In the genomic region with DNA sequence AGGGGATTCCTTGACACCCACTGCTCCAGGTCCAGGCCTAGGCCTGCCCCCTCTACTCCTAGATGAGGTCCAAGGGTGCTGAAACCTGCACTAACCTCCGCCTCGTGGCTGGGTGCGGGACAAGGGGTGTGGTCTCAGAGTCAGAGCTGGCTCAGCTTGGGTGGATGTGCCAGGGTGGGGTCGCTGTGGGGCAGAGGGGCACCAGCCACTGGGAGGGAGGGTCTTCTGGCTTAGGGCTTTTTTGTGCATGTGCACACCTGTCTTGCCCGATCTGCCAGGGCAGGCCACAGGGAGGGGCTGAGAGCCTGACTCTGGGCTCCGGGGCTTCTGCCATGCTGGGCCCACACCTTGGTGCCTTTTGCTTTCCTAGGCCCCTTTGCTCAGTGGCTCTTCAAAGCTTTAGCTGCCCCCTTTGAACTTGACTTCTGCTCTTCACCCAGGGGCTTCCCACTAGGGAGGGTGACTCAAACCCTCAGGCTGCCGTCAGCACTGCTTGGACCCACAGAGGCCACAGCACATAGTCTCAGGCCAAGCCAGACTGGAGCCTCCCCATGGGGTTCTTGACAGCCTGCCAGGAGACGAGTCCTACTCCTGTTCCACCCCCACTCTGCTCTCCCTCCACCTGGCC, we compare ENCODE assay signal across 1 cellular context.
TF ChIP-seq lines count a peak whose summit lies in the region.

No MANE protein-coding gene starts in this region.

TF ChIP-seq in WTC11, 78 proteins besides CTCF, POLR2A, EP300 and RAD21 (continued from another document):
- TF ChIP-seq IRF2 (CRISPR knock-in tag; IDR thresholded peaks at IDR 0.05; ENCODE audit: borderline replicate concordance, low read depth) (no peak), ZNF263 (CRISPR knock-in tag; IDR thresholded peaks at IDR 0.05; ENCODE audit: low read depth) (no peak), TP53 (CRISPR knock-in tag; IDR thresholded peaks at IDR 0.05) (no peak), PRRX2 (CRISPR knock-in tag; IDR thresholded peaks at IDR 0.05) (no peak), CREM (CRISPR knock-in tag; IDR thresholded peaks at IDR 0.05) (no peak), FOXP1 (CRISPR knock-in tag; IDR thresholded peaks at IDR 0.05; ENCODE audit: borderline replicate concordance) (no peak), ZNF671 (CRISPR knock-in tag; IDR thresholded peaks at IDR 0.05) (no peak)
- TF ChIP-seq, protein P1, sequence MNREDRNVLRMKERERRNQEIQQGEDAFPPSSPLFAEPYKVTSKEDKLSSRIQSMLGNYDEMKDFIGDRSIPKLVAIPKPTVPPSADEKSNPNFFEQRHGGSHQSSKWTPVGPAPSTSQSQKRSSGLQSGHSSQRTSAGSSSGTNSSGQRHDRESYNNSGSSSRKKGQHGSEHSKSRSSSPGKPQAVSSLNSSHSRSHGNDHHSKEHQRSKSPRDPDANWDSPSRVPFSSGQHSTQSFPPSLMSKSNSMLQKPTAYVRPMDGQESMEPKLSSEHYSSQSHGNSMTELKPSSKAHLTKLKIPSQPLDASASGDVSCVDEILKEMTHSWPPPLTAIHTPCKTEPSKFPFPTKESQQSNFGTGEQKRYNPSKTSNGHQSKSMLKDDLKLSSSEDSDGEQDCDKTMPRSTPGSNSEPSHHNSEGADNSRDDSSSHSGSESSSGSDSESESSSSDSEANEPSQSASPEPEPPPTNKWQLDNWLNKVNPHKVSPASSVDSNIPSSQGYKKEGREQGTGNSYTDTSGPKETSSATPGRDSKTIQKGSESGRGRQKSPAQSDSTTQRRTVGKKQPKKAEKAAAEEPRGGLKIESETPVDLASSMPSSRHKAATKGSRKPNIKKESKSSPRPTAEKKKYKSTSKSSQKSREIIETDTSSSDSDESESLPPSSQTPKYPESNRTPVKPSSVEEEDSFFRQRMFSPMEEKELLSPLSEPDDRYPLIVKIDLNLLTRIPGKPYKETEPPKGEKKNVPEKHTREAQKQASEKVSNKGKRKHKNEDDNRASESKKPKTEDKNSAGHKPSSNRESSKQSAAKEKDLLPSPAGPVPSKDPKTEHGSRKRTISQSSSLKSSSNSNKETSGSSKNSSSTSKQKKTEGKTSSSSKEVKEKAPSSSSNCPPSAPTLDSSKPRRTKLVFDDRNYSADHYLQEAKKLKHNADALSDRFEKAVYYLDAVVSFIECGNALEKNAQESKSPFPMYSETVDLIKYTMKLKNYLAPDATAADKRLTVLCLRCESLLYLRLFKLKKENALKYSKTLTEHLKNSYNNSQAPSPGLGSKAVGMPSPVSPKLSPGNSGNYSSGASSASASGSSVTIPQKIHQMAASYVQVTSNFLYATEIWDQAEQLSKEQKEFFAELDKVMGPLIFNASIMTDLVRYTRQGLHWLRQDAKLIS (CRISPR knock-in tag; IDR thresholded peaks at IDR 0.05; ENCODE audit: borderline replicate concordance), result no peak
- TF ChIP-seq, protein P2, sequence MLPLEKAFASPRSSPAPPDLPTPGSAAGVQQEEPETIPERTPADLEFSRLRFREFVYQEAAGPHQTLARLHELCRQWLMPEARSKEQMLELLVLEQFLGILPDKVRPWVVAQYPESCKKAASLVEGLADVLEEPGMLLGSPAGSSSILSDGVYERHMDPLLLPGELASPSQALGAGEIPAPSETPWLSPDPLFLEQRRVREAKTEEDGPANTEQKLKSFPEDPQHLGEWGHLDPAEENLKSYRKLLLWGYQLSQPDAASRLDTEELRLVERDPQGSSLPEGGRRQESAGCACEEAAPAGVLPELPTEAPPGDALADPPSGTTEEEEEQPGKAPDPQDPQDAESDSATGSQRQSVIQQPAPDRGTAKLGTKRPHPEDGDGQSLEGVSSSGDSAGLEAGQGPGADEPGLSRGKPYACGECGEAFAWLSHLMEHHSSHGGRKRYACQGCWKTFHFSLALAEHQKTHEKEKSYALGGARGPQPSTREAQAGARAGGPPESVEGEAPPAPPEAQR (CRISPR knock-in tag; IDR thresholded peaks at IDR 0.05), result no peak
- TF ChIP-seq, protein P3, sequence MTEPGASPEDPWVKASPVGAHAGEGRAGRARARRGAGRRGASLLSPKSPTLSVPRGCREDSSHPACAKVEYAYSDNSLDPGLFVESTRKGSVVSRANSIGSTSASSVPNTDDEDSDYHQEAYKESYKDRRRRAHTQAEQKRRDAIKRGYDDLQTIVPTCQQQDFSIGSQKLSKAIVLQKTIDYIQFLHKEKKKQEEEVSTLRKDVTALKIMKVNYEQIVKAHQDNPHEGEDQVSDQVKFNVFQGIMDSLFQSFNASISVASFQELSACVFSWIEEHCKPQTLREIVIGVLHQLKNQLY (CRISPR knock-in tag; IDR thresholded peaks at IDR 0.05), result no peak
- TF ChIP-seq, protein P4, sequence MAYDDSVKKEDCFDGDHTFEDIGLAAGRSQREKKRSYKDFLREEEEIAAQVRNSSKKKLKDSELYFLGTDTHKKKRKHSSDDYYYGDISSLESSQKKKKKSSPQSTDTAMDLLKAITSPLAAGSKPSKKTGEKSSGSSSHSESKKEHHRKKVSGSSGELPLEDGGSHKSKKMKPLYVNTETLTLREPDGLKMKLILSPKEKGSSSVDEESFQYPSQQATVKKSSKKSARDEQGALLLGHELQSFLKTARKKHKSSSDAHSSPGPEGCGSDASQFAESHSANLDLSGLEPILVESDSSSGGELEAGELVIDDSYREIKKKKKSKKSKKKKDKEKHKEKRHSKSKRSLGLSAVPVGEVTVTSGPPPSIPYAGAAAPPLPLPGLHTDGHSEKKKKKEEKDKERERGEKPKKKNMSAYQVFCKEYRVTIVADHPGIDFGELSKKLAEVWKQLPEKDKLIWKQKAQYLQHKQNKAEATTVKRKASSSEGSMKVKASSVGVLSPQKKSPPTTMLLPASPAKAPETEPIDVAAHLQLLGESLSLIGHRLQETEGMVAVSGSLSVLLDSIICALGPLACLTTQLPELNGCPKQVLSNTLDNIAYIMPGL (CRISPR knock-in tag; IDR thresholded peaks at IDR 0.05), result no peak
TF ChIP-seq in WTC11: peak in this region for 0.
